In genomic region chr9:36997414-36997813, GRCh38 we compare ENCODE assay signal across 18 cellular contexts. TPM values are rescaled to one million over a fixed set of nuclear protein-coding genes. Genes with fewer than 3 reads are reported as not detected.
DNase-seq lines count a peak whose midpoint lies in the region; ATAC-seq, FAIRE-seq and TF ChIP-seq lines count a peak whose summit lies in the region.
"Had no signal": no experiment of that assay in that cellular context is flagged by ENCODE, and none has a peak within 500 bp of the region (broad histone marks: within the 10 kb centered on the region; RNA-seq: fewer than 3 reads in every experiment).

No MANE protein-coding gene starts in this region.

- H3K27ac Mint-ChIP-seq in activated T-helper 1 cell treated with anti-CD3 and anti-CD28 coated beads, Interleukin-12 subunit alpha, Interleukin-12 subunit beta, Interleukin-2, Interleukin-4 antibody, amounts not matched to agents 30 ng/mL and 10 ng/mL and 1 ng/mL, durations not matched to agents 14 hours and 24 hours and 36 hours, result no peak overlapping the region
- H3K27ac Mint-ChIP-seq: dendritic cell treated with granulocyte-macrophage colony-stimulating factor and Interleukin-4, amounts not matched to agents 40 ng/mL and 50 ng/mL, for 4 days; H9; nephron had no signal

- H3K36me3 ChIP-seq in colonic mucosa, result no peaks in the 10 kb centered on the region
- H3K36me3 ChIP-seq: right atrium auricular region had no signal

- H3K27ac ChIP-seq in colonic mucosa, result no peak overlapping the region
- H3K27ac ChIP-seq: right atrium auricular region, VCaP had no signal

- H3K9ac ChIP-seq in colonic mucosa (ENCODE audit: low read depth in 2 of 2, low read length in 2 of 2), result no peak overlapping the region

- ATAC-seq in GM18502 (IDR thresholded peaks at IDR 0.05; ENCODE audit: poor library complexity, unreplicated experiment), result no peak

- H3K9me3 ChIP-seq in colonic mucosa, result no peaks in the 10 kb centered on the region
- H3K9me3 ChIP-seq: right atrium auricular region had no signal

- no peak for TF ChIP-seq CTCF in colonic mucosa (IDR thresholded peaks at IDR 0.05)

- DNase-seq in A172 (ENCODE audit: low spot score) (peak; percentile 32), GM18507 (ENCODE audit: extremely low spot score, insufficient read length, low read depth) (no peak), RPMI7951 (ENCODE audit: low read depth) (peak; percentile 23), hepatic stellate cell (ENCODE audit: low spot score) (peak; percentile 41), colonic mucosa (no peak), COLO829 (ENCODE audit: low spot score) (no peak)
- no peak for DNase-seq in activated T-helper 1 cell treated with anti-CD3 and anti-CD28 coated beads, Interleukin-12 subunit alpha, Interleukin-12 subunit beta, Interleukin-2, Interleukin-4 antibody, amounts not matched to agents 30 ng/mL and 10 ng/mL and 1 ng/mL, durations not matched to agents 14 hours and 24 hours and 36 hours (ENCODE audit: low spot score)
- DNase-seq: activated effector memory CD4-positive, alpha-beta T cell treated with Interleukin-2 at 50 U/mL for 16 hours; H9; KG1; NCI-H345; stimulated activated CD4-positive, alpha-beta T cell treated with anti-CD3 and anti-CD28 coated beads, Interleukin-1b, Interleukin-23, amount 100 ng/mL, for 48 hours had no signal

- no peaks in the 10 kb centered on the region for H3K36me3 Mint-ChIP-seq in activated T-helper 1 cell treated with anti-CD3 and anti-CD28 coated beads, Interleukin-12 subunit alpha, Interleukin-12 subunit beta, Interleukin-2, Interleukin-4 antibody, amounts not matched to agents 30 ng/mL and 10 ng/mL and 1 ng/mL, durations not matched to agents 14 hours and 24 hours and 36 hours (ENCODE audit: low read depth)

- H3K27me3 Mint-ChIP-seq in activated T-helper 1 cell treated with anti-CD3 and anti-CD28 coated beads, Interleukin-12 subunit alpha, Interleukin-12 subunit beta, Interleukin-2, Interleukin-4 antibody, amounts not matched to agents 30 ng/mL and 10 ng/mL and 1 ng/mL, durations not matched to agents 14 hours and 24 hours and 36 hours (ENCODE audit: insufficient read depth), result peaks cover 23% of the 10 kb centered on the region

- no peaks in the 10 kb centered on the region for H3K4me1 Mint-ChIP-seq in activated T-helper 1 cell treated with anti-CD3 and anti-CD28 coated beads, Interleukin-12 subunit alpha, Interleukin-12 subunit beta, Interleukin-2, Interleukin-4 antibody, amounts not matched to agents 30 ng/mL and 10 ng/mL and 1 ng/mL, durations not matched to agents 14 hours and 24 hours and 36 hours (ENCODE audit: low read depth)
- H3K4me1 Mint-ChIP-seq: nephron had no signal

- no peaks in the 10 kb centered on the region for H3K4me1 ChIP-seq in colonic mucosa

- peak; percentile 69 for FAIRE-seq in GM18507 (lab: Jason Lieb, UNC)
- FAIRE-seq: A204.1 had no signal

- no peak overlapping the region for H3K4me3 ChIP-seq in colonic mucosa
- H3K4me3 ChIP-seq: right atrium auricular region had no signal

- no peaks in the 10 kb centered on the region for H3K9me3 Mint-ChIP-seq in activated T-helper 1 cell treated with anti-CD3 and anti-CD28 coated beads, Interleukin-12 subunit alpha, Interleukin-12 subunit beta, Interleukin-2, Interleukin-4 antibody, amounts not matched to agents 30 ng/mL and 10 ng/mL and 1 ng/mL, durations not matched to agents 14 hours and 24 hours and 36 hours
- H3K9me3 Mint-ChIP-seq: dendritic cell treated with granulocyte-macrophage colony-stimulating factor and Interleukin-4, amounts not matched to agents 40 ng/mL and 50 ng/mL, for 4 days; H9 had no signal

- intact Hi-C loops in activated T-helper 1 cell treated with anti-CD3 and anti-CD28 coated beads, Interleukin-12 subunit alpha, Interleukin-12 subunit beta, Interleukin-2, Interleukin-4 antibody, amounts not matched to agents 30 ng/mL and 10 ng/mL and 1 ng/mL, durations not matched to agents 14 hours and 24 hours and 36 hours (cut with micrococcal nuclease), result no loop called here
- intact Hi-C loops in colonic mucosa (cut with DNase I), result loop anchor here (5.0 kb wide), 1 partner anchor 395 kb away; no protein-coding TSS in a partner anchor

- peaks cover 2% of the 10 kb centered on the region for H3K27me3 ChIP-seq in colonic mucosa

- H3K4me3 Mint-ChIP-seq in activated T-helper 1 cell treated with anti-CD3 and anti-CD28 coated beads, Interleukin-12 subunit alpha, Interleukin-12 subunit beta, Interleukin-2, Interleukin-4 antibody, amounts not matched to agents 30 ng/mL and 10 ng/mL and 1 ng/mL, durations not matched to agents 14 hours and 24 hours and 36 hours, result no peak overlapping the region
- H3K4me3 Mint-ChIP-seq: dendritic cell treated with granulocyte-macrophage colony-stimulating factor and Interleukin-4, amounts not matched to agents 40 ng/mL and 50 ng/mL, for 4 days; H9; nephron had no signal

RNA-seq across cellular contexts. Expression of gene PAX5, which starts 36.7 kb away (rescaled TPM):
- 0.03 TPM in 1 of 2 replicates, not detected in the other for total RNA-seq in A172 (2014; rRNA removed; shearing (Covaris generic))
- total RNA-seq in RPMI7951 (2014; rRNA removed; shearing (Covaris generic)), result not detected in 2 replicates
- total RNA-seq in activated T-helper 1 cell treated with anti-CD3 and anti-CD28 coated beads, Interleukin-12 subunit alpha, Interleukin-12 subunit beta, Interleukin-2, Interleukin-4 antibody, amounts not matched to agents 30 ng/mL and 10 ng/mL and 1 ng/mL, durations not matched to agents 14 hours and 24 hours and 36 hours, result 0.32 and 0.39 TPM in 2 replicates
- total RNA-seq in colonic mucosa, result under 1 TPM; 0.08 to 0.32 TPM

Comparison
In these comparisons a context has a peak if more than half of its experiments do, and no peak if none do; other contexts are left out.
1. DNase-seq: peak in A172 (single experiment), RPMI7951 (single experiment) and hepatic stellate cell (single experiment); none in GM18507 (single experiment), activated T-helper 1 cell treated with anti-CD3 and anti-CD28 coated beads, Interleukin-12 subunit alpha, Interleukin-12 subunit beta, Interleukin-2, Interleukin-4 antibody, amounts not matched to agents 30 ng/mL and 10 ng/mL and 1 ng/mL, durations not matched to agents 14 hours and 24 hours and 36 hours (single experiment), colonic mucosa (single experiment) and COLO829 (single experiment).